In the genomic region with DNA sequence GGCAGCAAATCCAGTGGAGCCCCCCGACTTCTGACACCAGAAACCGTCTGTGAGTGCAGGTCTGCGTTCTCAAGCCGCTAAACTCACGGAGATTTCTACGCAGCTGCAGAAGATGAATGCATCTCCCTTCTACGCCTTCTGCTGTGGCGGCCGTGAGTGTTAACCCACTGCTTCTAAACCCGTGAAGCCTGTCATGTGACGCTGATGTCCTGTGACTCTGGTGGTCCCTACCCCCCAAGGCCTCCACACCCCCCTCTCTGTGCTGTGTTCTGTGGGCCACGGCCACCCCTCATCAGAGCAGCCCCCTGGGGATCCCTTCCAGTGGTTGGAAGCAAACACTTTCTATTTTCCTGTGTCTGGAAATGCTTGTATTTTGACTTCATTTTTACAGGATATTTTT, we compare ENCODE assay signal across 1 cellular context.
TF ChIP-seq lines count a peak whose summit lies in the region.

No MANE protein-coding gene starts in this region.

TF ChIP-seq in H1, 55 proteins besides CTCF, POLR2A, EP300 and RAD21:
- TF ChIP-seq SAP30 (IDR thresholded peaks at IDR 0.05; ENCODE audit: insufficient read depth, insufficient replicate concordance, low read length) (no peak), CBX8 (IDR thresholded peaks at IDR 0.05; ENCODE audit: borderline replicate concordance, low read depth, low read length) (no peak), EGR1 (IDR thresholded peaks at IDR 0.05; ENCODE audit: borderline replicate concordance, low read depth, low read length) (no peak), GTF2F1 (IDR thresholded peaks at IDR 0.05; ENCODE audit: borderline replicate concordance, low read depth, low read length) (no peak)
